In genomic region chr15:74411686-74412085, GRCh38 we compare ENCODE assay signal across 19 cellular contexts. TPM values are rescaled to one million over a fixed set of nuclear protein-coding genes. Genes with fewer than 3 reads are reported as not detected.
"Had no signal": no experiment of that assay in that cellular context is flagged by ENCODE, and none has a peak within 500 bp of the region (broad histone marks: within the 10 kb centered on the region; RNA-seq: fewer than 3 reads in every experiment).

No MANE protein-coding gene starts in this region.

- H3K27me3 ChIP-seq: heart right ventricle, transverse colon had no signal

- H3K9me3 ChIP-seq: heart right ventricle, transverse colon had no signal

- H3K27ac Mint-ChIP-seq: activated CD4-positive, alpha-beta memory T cell treated with anti-CD3 and anti-CD28 coated beads for 36 hours; activated CD8-positive, alpha-beta memory T cell treated with anti-CD3 and anti-CD28 coated beads, Interleukin-2, amount 10 ng/mL, durations not matched to agents 7 days and 5 days; effector memory CD8-positive, alpha-beta T cell; natural killer cell treated with Interleukin-12 subunit alpha and Interleukin-12 subunit beta and Interleukin-15 and Interleukin-18, amount 100 ng/mL, for 72 hours; progenitor cell of endocrine pancreas had no signal

- H3K27me3 Mint-ChIP-seq: activated CD4-positive, alpha-beta memory T cell treated with anti-CD3 and anti-CD28 coated beads for 36 hours; activated CD8-positive, alpha-beta memory T cell treated with anti-CD3 and anti-CD28 coated beads, Interleukin-2, amount 10 ng/mL, durations not matched to agents 7 days and 5 days; effector memory CD8-positive, alpha-beta T cell; natural killer cell treated with Interleukin-12 subunit alpha and Interleukin-12 subunit beta and Interleukin-15 and Interleukin-18, amount 100 ng/mL, for 72 hours had no signal

- H3K27ac ChIP-seq: epithelial cell of prostate, heart right ventricle, SK-N-MC, transverse colon had no signal

- H3K4me3 Mint-ChIP-seq: activated CD4-positive, alpha-beta memory T cell treated with anti-CD3 and anti-CD28 coated beads for 36 hours; activated CD8-positive, alpha-beta memory T cell treated with anti-CD3 and anti-CD28 coated beads, Interleukin-2, amount 10 ng/mL, durations not matched to agents 7 days and 5 days; activated T-cell treated with anti-CD3 and anti-CD28 coated beads, Interleukin-2, amount 50 U/mL, for 4 hours; effector memory CD8-positive, alpha-beta T cell; natural killer cell treated with Interleukin-12 subunit alpha and Interleukin-12 subunit beta and Interleukin-15 and Interleukin-18, amount 100 ng/mL, for 72 hours had no signal

- H3K36me3 ChIP-seq: transverse colon had no signal

- H3K4me1 ChIP-seq: transverse colon had no signal

- H3K9me3 Mint-ChIP-seq: activated CD4-positive, alpha-beta memory T cell treated with anti-CD3 and anti-CD28 coated beads for 36 hours; activated naive CD4-positive, alpha-beta T cell treated with anti-CD3 and anti-CD28 coated beads, Interleukin-2, amount 50 U/mL, for 72 hours; activated T-cell treated with anti-CD3 and anti-CD28 coated beads, Interleukin-2, amount 50 U/mL, for 4 hours; effector memory CD8-positive, alpha-beta T cell; natural killer cell treated with Interleukin-12 subunit alpha and Interleukin-12 subunit beta and Interleukin-15 and Interleukin-18, amount 100 ng/mL, for 72 hours had no signal

- H3K4me3 ChIP-seq: heart right ventricle, SK-N-MC, transverse colon had no signal

- DNase-seq: activated CD4-positive, alpha-beta memory T cell treated with anti-CD3 and anti-CD28 coated beads for 36 hours; activated CD4-positive, alpha-beta T cell treated with anti-CD3 and anti-CD28 coated beads for 1 hour; activated CD8-positive, alpha-beta memory T cell treated with anti-CD3 and anti-CD28 coated beads, Interleukin-2, amount 10 ng/mL, durations not matched to agents 7 days and 5 days; activated gamma-delta T cell; activated T-cell treated with anti-CD3 and anti-CD28 coated beads, Interleukin-2, amount 50 U/mL, for 4 hours; anterior cingulate cortex; effector memory CD8-positive, alpha-beta T cell; foreskin melanocyte; heart right ventricle; mesendoderm; occipital lobe; T1000; transverse colon had no signal

- ATAC-seq: activated CD8-positive, alpha-beta memory T cell treated with anti-CD3 and anti-CD28 coated beads, Interleukin-2, amount 10 ng/mL, durations not matched to agents 7 days and 5 days; activated naive CD4-positive, alpha-beta T cell treated with anti-CD3 and anti-CD28 coated beads, Interleukin-2, amount 50 U/mL, for 72 hours; activated T-cell treated with anti-CD3 and anti-CD28 coated beads, Interleukin-2, amount 50 U/mL, for 4 hours; effector memory CD8-positive, alpha-beta T cell; heart right ventricle; natural killer cell treated with Interleukin-12 subunit alpha and Interleukin-12 subunit beta and Interleukin-15 and Interleukin-18, amount 100 ng/mL, for 72 hours; sciatic nerve had no signal

RNA-seq across cellular contexts. Expression of gene CYP11A1, which starts 44.2 kb away (rescaled TPM):
- total RNA-seq: occipital lobe had no signal
